Comparison of ENCODE assay signal across 1 cellular context in genomic region chr16:1192384-1193073, GRCh38.
TF ChIP-seq lines count a peak whose summit lies in the region.

No MANE protein-coding gene starts in this region.

TF ChIP-seq in HCT116, 20 proteins besides CTCF, POLR2A, EP300 and RAD21 (continued from another document):
- TF ChIP-seq REST (IDR thresholded peaks at IDR 0.05; ENCODE audit: low read depth) (no peak), EZH2 (IDR thresholded peaks at IDR 0.05) (no peak), SP1 (IDR thresholded peaks at IDR 0.05; ENCODE audit: low read depth) (no peak), ZBTB33 (IDR thresholded peaks at IDR 0.05; ENCODE audit: extremely low read depth, insufficient replicate concordance, low read length) (no peak), ATF3 (IDR thresholded peaks at IDR 0.05) (no peak), JUND (IDR thresholded peaks at IDR 0.05) (no peak), MAX (IDR thresholded peaks at IDR 0.05) (no peak)
